ENCODE assay signal across 29 cellular contexts in genomic region chr20:50335866-50336265, GRCh38.
"Had no signal": no experiment of that assay in that cellular context is flagged by ENCODE, and none has a peak within 500 bp of the region (broad histone marks: within the 10 kb centered on the region; RNA-seq: fewer than 3 reads in every experiment).

No MANE protein-coding gene starts in this region.

- H3K9me3 ChIP-seq: ascending aorta, colonic mucosa, esophagus squamous epithelium, gastroesophageal sphincter, psoas muscle, right atrium auricular region, stomach, transverse colon had no signal

- H3K36me3 ChIP-seq: ascending aorta, cardiac muscle cell, colonic mucosa, esophagus squamous epithelium, gastroesophageal sphincter, right atrium auricular region, stomach, transverse colon had no signal

- H3K27ac ChIP-seq: ascending aorta, cardiac muscle cell, colonic mucosa, esophagus squamous epithelium, gastroesophageal sphincter, hepatocyte, parathyroid adenoma, psoas muscle, right atrium auricular region, stomach, transverse colon had no signal

- H3K4me1 ChIP-seq: ascending aorta, colonic mucosa, parathyroid adenoma had no signal

- H3K4me2 ChIP-seq: hepatocyte had no signal

- H3K4me3 Mint-ChIP-seq: activated CD4-positive, alpha-beta memory T cell treated with anti-CD3 and anti-CD28 coated beads for 36 hours; activated CD4-positive, alpha-beta T cell treated with anti-CD3 and anti-CD28 coated beads, Interleukin-2, amount 10 ng/mL, durations not matched to agents 24 days and 14 days; activated naive CD8-positive, alpha-beta T cell; mesothelial cell of epicardium; naive B cell; neural crest cell; stimulated activated naive B cell treated with anti-CD40 and anti-IgM and Interleukin-4, amounts not matched to agents 10 μg/mL and 1 μg/mL and 100 μg/mL, for 72 hours had no signal

- H3K9me3 Mint-ChIP-seq: activated CD4-positive, alpha-beta memory T cell treated with anti-CD3 and anti-CD28 coated beads for 36 hours; activated CD4-positive, alpha-beta T cell treated with anti-CD3 and anti-CD28 coated beads, Interleukin-2, amount 10 ng/mL, durations not matched to agents 24 days and 14 days; mesothelial cell of epicardium; neural crest cell; stimulated activated naive B cell treated with anti-CD40 and anti-IgM and Interleukin-4, amounts not matched to agents 10 μg/mL and 1 μg/mL and 100 μg/mL, for 72 hours had no signal

- H3K79me2 ChIP-seq: hepatocyte, parathyroid adenoma had no signal

- H3K4me3 ChIP-seq: ascending aorta, cardiac muscle cell, colonic mucosa, esophagus squamous epithelium, gastroesophageal sphincter, hepatocyte, psoas muscle, right atrium auricular region, stomach, transverse colon had no signal

- H3K9ac ChIP-seq: parathyroid adenoma had no signal

- H2AFZ ChIP-seq: hepatocyte, parathyroid adenoma had no signal

- H3K36me3 Mint-ChIP-seq: activated CD4-positive, alpha-beta memory T cell treated with anti-CD3 and anti-CD28 coated beads for 36 hours; activated naive CD8-positive, alpha-beta T cell; brain; mesothelial cell of epicardium; naive B cell; stimulated activated naive B cell treated with anti-CD40 and anti-IgM and Interleukin-4, amounts not matched to agents 10 μg/mL and 1 μg/mL and 100 μg/mL, for 72 hours had no signal

- ATAC-seq: gastroesophageal sphincter had no signal

- DNase-seq: activated CD4-positive, alpha-beta memory T cell treated with anti-CD3 and anti-CD28 coated beads for 36 hours; activated CD4-positive, CD25-positive, alpha-beta regulatory T cell treated with anti-CD3 and anti-CD28 coated beads, Interleukin-2, amount 50 U/mL, for 72 hours; activated effector memory CD4-positive, alpha-beta T cell treated with Interleukin-2 at 50 U/mL for 16 hours; activated naive CD4-positive, alpha-beta T cell treated with Interleukin-2 at 50 U/mL for 16 hours; cerebellar nuclear complex; colonic mucosa; effector CD8-positive, alpha-beta T cell; esophagus squamous epithelium; islet precursor cell; left ventricle myocardium superior; naive B cell; nucleus accumbens; psoas muscle; stimulated activated CD4-positive, alpha-beta T cell treated with anti-CD3 and anti-CD28 coated beads, Interleukin-2, amount 100 ng/mL, for 24 hours; stimulated activated naive B cell treated with anti-CD40 and anti-IgM and Interleukin-4, amounts not matched to agents 10 μg/mL and 1 μg/mL and 100 μg/mL, for 72 hours; stomach; T-helper 9 cell; transverse colon had no signal

- H3K27me3 ChIP-seq: ascending aorta, cardiac muscle cell, colonic mucosa, esophagus squamous epithelium, gastroesophageal sphincter, hepatocyte, right atrium auricular region, stomach, transverse colon had no signal

- H3K27ac Mint-ChIP-seq: activated CD4-positive, alpha-beta memory T cell treated with anti-CD3 and anti-CD28 coated beads for 36 hours; activated CD4-positive, alpha-beta T cell treated with anti-CD3 and anti-CD28 coated beads, Interleukin-2, amount 10 ng/mL, durations not matched to agents 24 days and 14 days; activated naive CD8-positive, alpha-beta T cell; mesothelial cell of epicardium; naive B cell; stimulated activated naive B cell treated with anti-CD40 and anti-IgM and Interleukin-4, amounts not matched to agents 10 μg/mL and 1 μg/mL and 100 μg/mL, for 72 hours had no signal
